26 cellular contexts compared by ENCODE assay signal in genomic region chr14:24883571-24883970, GRCh38.
"Had no signal": no experiment of that assay in that cellular context is flagged by ENCODE, and none has a peak within 500 bp of the region (broad histone marks: within the 10 kb centered on the region; RNA-seq: fewer than 3 reads in every experiment).

No MANE protein-coding gene starts in this region.

- FAIRE-seq: pancreas had no signal

- ATAC-seq: activated CD8-positive, alpha-beta T cell treated with anti-CD3 and anti-CD28 coated beads, Interleukin-2, amount 10 ng/mL, durations not matched to agents 7 days and 5 days; activated naive CD8-positive, alpha-beta T cell treated with anti-CD3 and anti-CD28 coated beads, Interleukin-2, amount 50 U/mL, for 24 hours; body of pancreas; foreskin keratinocyte; natural killer cell treated with Interleukin-12 subunit alpha and Interleukin-12 subunit beta and Interleukin-15 and Interleukin-18, amount 100 ng/mL, for 72 hours; pancreas; psoas muscle; right cardiac atrium; stimulated activated effector memory CD8-positive, alpha-beta T cell treated with anti-CD3 and anti-CD28 coated beads, Interleukin-12 subunit alpha, Interleukin-12 subunit beta, amount 100 ng/mL, for 72 hours; stimulated activated naive CD8-positive, alpha-beta T cell treated with anti-CD3 and anti-CD28 coated beads, Interleukin-15, amount 100 ng/mL, for 72 hours; T-cell had no signal

- H3K9me3 ChIP-seq: body of pancreas, neutrophil, pancreas, psoas muscle, suprapubic skin, tibial nerve had no signal

- H3K27ac ChIP-seq: body of pancreas, foreskin keratinocyte, neutrophil, pancreas, psoas muscle, suprapubic skin, tibial nerve, WERI-Rb-1 had no signal

- H3K27me3 ChIP-seq: body of pancreas, foreskin keratinocyte, pancreas, suprapubic skin, tibial nerve had no signal

- DNase-seq: activated CD4-positive, alpha-beta T cell treated with anti-CD3 and anti-CD28 coated beads, Interleukin-2, amount 10 ng/mL, durations not matched to agents 7 days and 5 days; activated CD4-positive, CD25-positive, alpha-beta regulatory T cell treated with anti-CD3 and anti-CD28 coated beads, Interleukin-2, amount 50 U/mL, for 72 hours; activated CD8-positive, alpha-beta T cell treated with anti-CD3 and anti-CD28 coated beads, Interleukin-2, amount 10 ng/mL, durations not matched to agents 7 days and 5 days; activated gamma-delta T cell; activated naive CD4-positive, alpha-beta T cell treated with anti-CD3 and anti-CD28 coated beads, Interleukin-2, amount 50 U/mL, for 16 hours; activated naive CD8-positive, alpha-beta T cell treated with anti-CD3 and anti-CD28 coated beads, Interleukin-2, amount 50 U/mL, for 24 hours; anterior cingulate cortex; body of pancreas; dermis blood vessel endothelial cell; effector CD8-positive, alpha-beta T cell; foreskin keratinocyte; hippocampal formation; kidney glomerular epithelial cell; pancreas; psoas muscle; right cardiac atrium; stimulated activated CD4-positive, alpha-beta T cell treated with anti-CD3 and anti-CD28 coated beads, Interleukin-2, amount 100 ng/mL, for 24 hours; stimulated activated naive CD8-positive, alpha-beta T cell treated with anti-CD3 and anti-CD28 coated beads, Interleukin-15, amount 100 ng/mL, for 72 hours; T-cell; WERI-Rb-1 had no signal

- H3K36me3 ChIP-seq: neutrophil, pancreas, suprapubic skin, tibial nerve, WERI-Rb-1 had no signal

- H3K4me3 ChIP-seq: body of pancreas, pancreas, psoas muscle, skin epidermis, suprapubic skin, tibial nerve had no signal

- H3K4me1 ChIP-seq: foreskin keratinocyte had no signal
